Comparison of ENCODE assay signal across 14 cellular contexts in genomic region chr17:59695943-59696681, GRCh38. TPM values are rescaled to one million over a fixed set of nuclear protein-coding genes. Genes with fewer than 3 reads are reported as not detected.
A peak's percentile ranks its signal among the peaks of the same experiment; 100 is the strongest.
DNase-seq lines count a peak whose midpoint lies in the region; ATAC-seq, FAIRE-seq and TF ChIP-seq lines count a peak whose summit lies in the region.
"Had no signal": no experiment of that assay in that cellular context is flagged by ENCODE, and none has a peak within 500 bp of the region (broad histone marks: within the 10 kb centered on the region; RNA-seq: fewer than 3 reads in every experiment).

No MANE protein-coding gene starts in this region.

- in situ Hi-C loops in HepG2 (cut with HindIII; ENCODE audit: extremely low pct_ligation_motif_present, low pct_unique_long_range_greater_than_20kb), result no loop called here

- H3K36me3 Mint-ChIP-seq in CD4-positive, CD25-positive, alpha-beta regulatory T cell, result peaks cover 45% of the 10 kb centered on the region
- H3K36me3 Mint-ChIP-seq in activated naive CD8-positive, alpha-beta T cell treated with anti-CD3 and anti-CD28 coated beads, Interleukin-2, amount 50 U/mL, for 24 hours (ENCODE audit: low read depth), result peaks cover 70% of the 10 kb centered on the region

- no TSS peak for BruUV-seq in HCT116 (replicated peaks; lab: Mats Ljungman, UMichigan)
- TSS peak; percentile 4 for BruUV-seq in HepG2 (replicated peaks; lab: Mats Ljungman, UMichigan)

- H4K20me1 ChIP-seq in HCT116 (ENCODE audit: insufficient read depth), result peaks cover 73% of the 10 kb centered on the region
- peaks cover 49% of the 10 kb centered on the region for H4K20me1 ChIP-seq in HepG2 (ENCODE audit: insufficient read depth, low read length)

- H3K79me2 ChIP-seq in HCT116 (ENCODE audit: insufficient read depth, low read length), result peaks cover 90% of the 10 kb centered on the region
- peaks cover 53% of the 10 kb centered on the region for H3K79me2 ChIP-seq in HepG2 (ENCODE audit: insufficient read depth, low read length)

- no peaks in the 10 kb centered on the region for H3K27me3 Mint-ChIP-seq in CD4-positive, CD25-positive, alpha-beta regulatory T cell
- H3K27me3 Mint-ChIP-seq in activated naive CD8-positive, alpha-beta T cell treated with anti-CD3 and anti-CD28 coated beads, Interleukin-2, amount 50 U/mL, for 24 hours, result no peaks in the 10 kb centered on the region

- H3K27ac Mint-ChIP-seq in CD4-positive, CD25-positive, alpha-beta regulatory T cell, result peak overlapping the region in 2 of 3 donors; percentile 26 to 35
- H3K27ac Mint-ChIP-seq in activated naive CD8-positive, alpha-beta T cell treated with anti-CD3 and anti-CD28 coated beads, Interleukin-2, amount 50 U/mL, for 24 hours, result peak overlapping the region; percentile 27

- no peaks in the 10 kb centered on the region for H3K9me3 Mint-ChIP-seq in CD4-positive, CD25-positive, alpha-beta regulatory T cell
- no peaks in the 10 kb centered on the region for H3K9me3 Mint-ChIP-seq in activated naive CD8-positive, alpha-beta T cell treated with anti-CD3 and anti-CD28 coated beads, Interleukin-2, amount 50 U/mL, for 24 hours

- RAD21 ChIA-PET in HCT116 (lab: Charles Lee; ENCODE audit: low non-redundant PET in 1 of 2, low total read pairs in 2 of 2, uncharacterized antibody in 2 of 2, unreplicated experiment in 2 of 2), result no interaction called here

- no peak overlapping the region for H3K27ac ChIP-seq in CD4-positive, CD25-positive, alpha-beta regulatory T cell (ENCODE audit: insufficient read depth, low read length, poor library complexity, severe bottlenecking)
- H3K27ac ChIP-seq in HCT116 (ENCODE audit: low read depth, low read length), result no peak overlapping the region
- no peak overlapping the region for H3K27ac ChIP-seq in HepG2 (ENCODE audit: extremely low read length, insufficient read depth, low read length)
- H3K27ac ChIP-seq in coronary artery, result no peak overlapping the region
- H3K27ac ChIP-seq: testis had no signal

- H3K9me3 ChIP-seq in CD4-positive, CD25-positive, alpha-beta regulatory T cell (ENCODE audit: control insufficient read depth in 2 of 2, low read length in 2 of 2), result no peaks in the 10 kb centered on the region
- no peaks in the 10 kb centered on the region for H3K9me3 ChIP-seq in HCT116 (ENCODE audit: control insufficient read depth in 1 of 2, insufficient read depth in 1 of 2, low read depth in 1 of 2, low read length in 2 of 2)
- H3K9me3 ChIP-seq in HepG2 (ENCODE audit: low read length), result no peaks in the 10 kb centered on the region
- H3K9me3 ChIP-seq: testis had no signal

- CTCF ChIA-PET in HCT116 (lab: Charles Lee), result no interaction called here
- CTCF ChIA-PET in HepG2 (lab: Yijun Ruan, JAX; ENCODE audit: low intra/inter-chr PET ratio, low total read pairs), result no interaction called here

- no peaks in the 10 kb centered on the region for H3K9me2 ChIP-seq in HCT116 (ENCODE audit: insufficient read depth)

- FAIRE-seq in HepG2 (lab: Jason Lieb, UNC), result no peak
- FAIRE-seq: bronchial epithelial cell had no signal

- TF ChIP-seq CTCF in HCT116 (IDR thresholded peaks at IDR 0.05 in 2 of 3, conservative IDR thresholded peaks at IDR 0.05 in 1 of 3; ENCODE audit: borderline replicate concordance in 1 of 3, insufficient read depth in 1 of 3, low read depth in 2 of 3, low read length in 2 of 3), result no peak
- TF ChIP-seq CTCF in HepG2 (CRISPR knock-in tag; IDR thresholded peaks at IDR 0.05), result no peak
- no peak for TF ChIP-seq CTCF in coronary artery (IDR thresholded peaks at IDR 0.05)

- POLR2A ChIA-PET in HCT116 (lab: Charles Lee) (no interaction called here), HepG2 (lab: Yijun Ruan, JAX) (interaction anchor here (1.6 kb wide), 1 partner anchor 11 kb away, joined by 6 read pairs; the partner anchor contains the start of genes PTRH2 and VMP1)

- TF ChIP-seq EP300 in HepG2 (IDR thresholded peaks at IDR 0.05; ENCODE audit: low read depth in 2 of 2, low read length in 2 of 2) (no peak), HepG2 (CRISPR knock-in tag; IDR thresholded peaks at IDR 0.05; ENCODE audit: borderline replicate concordance) (no peak)

- H3K9ac ChIP-seq in HCT116 (ENCODE audit: low read length) (no peak overlapping the region), HepG2 (ENCODE audit: insufficient read depth, low read depth, low read length) (no peak overlapping the region)

- no peak overlapping the region for H3K4me3 Mint-ChIP-seq in CD4-positive, CD25-positive, alpha-beta regulatory T cell
- no peak overlapping the region for H3K4me3 Mint-ChIP-seq in activated naive CD8-positive, alpha-beta T cell treated with anti-CD3 and anti-CD28 coated beads, Interleukin-2, amount 50 U/mL, for 24 hours

- H3K4me3 ChIP-seq in CD4-positive, CD25-positive, alpha-beta regulatory T cell (ENCODE audit: low read depth, low read length), result no peak overlapping the region
- no peak overlapping the region for H3K4me3 ChIP-seq in HCT116 (replicated peaks in 1 of 2; ENCODE audit: low read depth in 1 of 2, low read length in 2 of 2)
- H3K4me3 ChIP-seq in HepG2 (replicated peaks in 1 of 3; ENCODE audit: insufficient read depth in 1 of 3, low read depth in 2 of 3, low read length in 3 of 3), result no peak overlapping the region
- H3K4me3 ChIP-seq in coronary artery, result no peak overlapping the region
- H3K4me3 ChIP-seq: testis had no signal

- WGBS in HepG2 (ENCODE audit: low lambda C conversion rate), result 75% methylated on average over 3 of the region's 3 CpGs

- H3K4me1 Mint-ChIP-seq in CD4-positive, CD25-positive, alpha-beta regulatory T cell, result peaks cover 10 to 43% (median 35%) of the 10 kb centered on the region in 4 donors
- peaks cover 44% of the 10 kb centered on the region for H3K4me1 Mint-ChIP-seq in activated naive CD8-positive, alpha-beta T cell treated with anti-CD3 and anti-CD28 coated beads, Interleukin-2, amount 50 U/mL, for 24 hours

- TF ChIP-seq RAD21 in HCT116 (IDR thresholded peaks at IDR 0.05; ENCODE audit: low read depth) (no peak), HepG2 (CRISPR knock-in tag; IDR thresholded peaks at IDR 0.05) (no peak)

- peaks cover 72% of the 10 kb centered on the region for H3K36me3 ChIP-seq in CD4-positive, CD25-positive, alpha-beta regulatory T cell (ENCODE audit: control insufficient read depth, insufficient read depth, low read length)
- peaks cover 59 to 81% of the 10 kb centered on the region in 2 experiments for H3K36me3 ChIP-seq in HCT116 (ENCODE audit: control insufficient read depth in 1 of 2, insufficient read depth in 2 of 2, low read length in 2 of 2)
- H3K36me3 ChIP-seq in HepG2 (replicated peaks in 1 of 2; ENCODE audit: control insufficient read depth in 1 of 2, insufficient read depth in 2 of 2, low read length in 2 of 2), result peaks cover 29 to 73% of the 10 kb centered on the region in 2 experiments

- H3K4me1 ChIP-seq in CD4-positive, CD25-positive, alpha-beta regulatory T cell (ENCODE audit: control insufficient read depth, insufficient read depth, low read length, poor library complexity, severe bottlenecking), result no peaks in the 10 kb centered on the region
- no peaks in the 10 kb centered on the region for H3K4me1 ChIP-seq in HCT116 (ENCODE audit: control insufficient read depth in 1 of 2, insufficient read depth in 2 of 2, low read length in 2 of 2)
- H3K4me1 ChIP-seq in HepG2 (ENCODE audit: insufficient read depth, low read length), result peaks cover 58% of the 10 kb centered on the region
- H3K4me1 ChIP-seq: testis had no signal

- no peaks in the 10 kb centered on the region for H3K27me3 ChIP-seq in CD4-positive, CD25-positive, alpha-beta regulatory T cell (ENCODE audit: control insufficient read depth, insufficient read depth, low read length)
- H3K27me3 ChIP-seq in HCT116 (ENCODE audit: insufficient read depth, low read length), result no peaks in the 10 kb centered on the region
- no peaks in the 10 kb centered on the region for H3K27me3 ChIP-seq in HepG2 (ENCODE audit: control insufficient read depth in 1 of 2, insufficient read depth in 2 of 2, low read length in 2 of 2)
- H3K27me3 ChIP-seq: testis had no signal

- H3K4me2 ChIP-seq in HCT116 (ENCODE audit: low read length), result no peak overlapping the region
- H3K4me2 ChIP-seq in HepG2 (ENCODE audit: low read depth, low read length), result no peak overlapping the region

- TF ChIP-seq POLR2A in HCT116 (IDR thresholded peaks at IDR 0.05; ENCODE audit: borderline replicate concordance, extremely low read depth, insufficient read depth, insufficient read length), result no peak
- TF ChIP-seq POLR2A in HepG2 (IDR thresholded peaks at IDR 0.05; ENCODE audit: insufficient read depth in 1 of 2, low read depth in 2 of 2, low read length in 2 of 2), result 0 out of 4 replicates have a peak, but pooled peaks have one; percentile 6 to 14

- ATAC-seq in CD4-positive, CD25-positive, alpha-beta regulatory T cell (ENCODE audit: low read depth in 2 of 2), result no peak
- ATAC-seq in HCT116 (peak; percentile 35), HepG2 (no peak), GM21825 (IDR thresholded peaks at IDR 0.05; ENCODE audit: unreplicated experiment) (no peak)
- ATAC-seq in activated naive CD8-positive, alpha-beta T cell treated with anti-CD3 and anti-CD28 coated beads, Interleukin-2, amount 50 U/mL, for 24 hours, result no peak
- ATAC-seq: right cardiac atrium, Right ventricle myocardium inferior had no signal

- no peak for DNase-seq in CD4-positive, CD25-positive, alpha-beta regulatory T cell
- no peak for DNase-seq in HCT116 (ENCODE audit: low read depth, low spot score)
- DNase-seq in activated naive CD8-positive, alpha-beta T cell treated with anti-CD3 and anti-CD28 coated beads, Interleukin-2, amount 50 U/mL, for 24 hours, result no peak
- DNase-seq in HepG2 (ENCODE audit: low spot score), result no peak
- no peak for DNase-seq in cerebellar cortex (ENCODE audit: low spot score)
- DNase-seq in hippocampal formation (lab: John Stamatoyannopoulos, UW), result no peak
- DNase-seq in coronary artery (ENCODE audit: low spot score), result no peak
- DNase-seq: COR-L47, NCI-H510A, right cardiac atrium, testis had no signal

- intact Hi-C loops in HCT116 (cut with micrococcal nuclease) (no loop called here), HepG2 (cut with micrococcal nuclease; ENCODE audit: unreplicated experiment) (no loop called here)

- H2AFZ ChIP-seq in HCT116 (ENCODE audit: low read depth, low read length, poor library complexity, severe bottlenecking) (no peak overlapping the region), HepG2 (ENCODE audit: low read length) (no peak overlapping the region)

RNA-seq across cellular contexts. Expression of gene PTRH2, which starts 11.1 kb away (rescaled TPM):
- 8.4 TPM for total RNA-seq in CD4-positive, CD25-positive, alpha-beta regulatory T cell
- polyA plus RNA-seq in CD4-positive, CD25-positive, alpha-beta regulatory T cell, result 10 to 100 TPM; 16.2 to 23.2 (median 21.4) TPM
- total RNA-seq in HCT116 (2021; ENCODE audit: unreplicated experiment) (59.6 TPM), HepG2 (2016; rRNA removed; fragmentation: Illumina TruSeq; extraction: Trizol) (48.7 and 67.7 TPM in 2 replicates)
- polyA plus RNA-seq in HCT116 (2012), result 66.3 and 70.0 TPM in 2 replicates
- total RNA-seq in HepG2 (2016; cell fraction: cytosol; rRNA removed; fragmentation: Illumina TruSeq; extraction: Trizol; ENCODE audit: low read depth), result 24.5 and 30.9 TPM in 2 replicates
- 43.2 and 68.2 TPM in 2 replicates for total RNA-seq in HepG2 (2016; cell fraction: insoluble cytoplasmic fraction; rRNA removed; fragmentation: Illumina TruSeq; extraction: Trizol)
- 26.1 and 28.8 TPM in 2 replicates for total RNA-seq in HepG2 (2016; cell fraction: membrane; rRNA removed; fragmentation: Illumina TruSeq; extraction: Trizol)
- total RNA-seq in HepG2 (2016; cell fraction: nucleus; rRNA removed; fragmentation: Illumina TruSeq; extraction: Trizol), result 57.2 and 59.6 TPM in 2 replicates
- 73.6 and 83.3 TPM in 2 replicates for polyA plus RNA-seq in HepG2 (2011; rRNA removed)
- 52.4 and 80.1 TPM in 2 replicates for polyA plus RNA-seq in HepG2 (2011; cell fraction: cytosol; rRNA removed)
- polyA plus RNA-seq in HepG2 (2011; cell fraction: nucleus; rRNA removed), result 24.3 and 32.5 TPM in 2 replicates
- 61.8 and 70.1 TPM in 2 replicates for polyA plus RNA-seq in HepG2 (2012)
- 19.3 and 20.0 TPM in 2 replicates for polyA plus RNA-seq in HepG2 (2016; cell fraction: cytosol; fragmentation: Illumina TruSeq; extraction: Trizol; ENCODE audit: low read depth)
- 49.4 and 52.0 TPM in 2 replicates for polyA plus RNA-seq in HepG2 (2016; cell fraction: insoluble cytoplasmic fraction; fragmentation: Illumina TruSeq; extraction: Trizol; ENCODE audit: low read depth)
- polyA plus RNA-seq in HepG2 (2016; cell fraction: membrane; fragmentation: Illumina TruSeq; extraction: Trizol; ENCODE audit: low read depth), result 19.4 and 21.2 TPM in 2 replicates
- polyA plus RNA-seq in HepG2 (2016; cell fraction: nucleus; fragmentation: Illumina TruSeq; extraction: Trizol; ENCODE audit: insufficient read depth, low read depth), result 111 and 117 TPM in 2 replicates
- polyA minus RNA-seq in HepG2 (2011; rRNA and poly(A)+ RNA removed; ENCODE audit: low replicate concordance), result 40.8 and 45.5 TPM in 2 replicates
- 17.2 and 20.3 TPM in 2 replicates for polyA minus RNA-seq in HepG2 (2011; cell fraction: cytosol; rRNA and poly(A)+ RNA removed)
- 31.4 and 37.7 TPM in 2 replicates for polyA minus RNA-seq in HepG2 (2011; cell fraction: nucleus; rRNA and poly(A)+ RNA removed)

RNA-seq across cellular contexts. Expression of gene VMP1, which starts 11.3 kb away (rescaled TPM):
- total RNA-seq in CD4-positive, CD25-positive, alpha-beta regulatory T cell, result 238 TPM
- 10 to 100 TPM; 50.3 to 84.2 (median 65.6) TPM for polyA plus RNA-seq in CD4-positive, CD25-positive, alpha-beta regulatory T cell
- 366 TPM for total RNA-seq in HCT116 (2021; ENCODE audit: unreplicated experiment)
- polyA plus RNA-seq in HCT116 (2012), result 92.7 and 130 TPM in 2 replicates
- total RNA-seq in HepG2 (2016; rRNA removed; fragmentation: Illumina TruSeq; extraction: Trizol), result 80.3 and 186 TPM in 2 replicates
- 81.7 and 81.9 TPM in 2 replicates for total RNA-seq in HepG2 (2016; cell fraction: cytosol; rRNA removed; fragmentation: Illumina TruSeq; extraction: Trizol; ENCODE audit: low read depth)
- 87.6 and 200 TPM in 2 replicates for total RNA-seq in HepG2 (2016; cell fraction: insoluble cytoplasmic fraction; rRNA removed; fragmentation: Illumina TruSeq; extraction: Trizol)
- 64.7 and 72.7 TPM in 2 replicates for total RNA-seq in HepG2 (2016; cell fraction: membrane; rRNA removed; fragmentation: Illumina TruSeq; extraction: Trizol)
- 414 and 436 TPM in 2 replicates for total RNA-seq in HepG2 (2016; cell fraction: nucleus; rRNA removed; fragmentation: Illumina TruSeq; extraction: Trizol)
- 262 and 271 TPM in 2 replicates for polyA plus RNA-seq in HepG2 (2011; rRNA removed)
- polyA plus RNA-seq in HepG2 (2011; cell fraction: cytosol; rRNA removed), result 66.8 and 107 TPM in 2 replicates
- polyA plus RNA-seq in HepG2 (2011; cell fraction: nucleus; rRNA removed), result 244 and 352 TPM in 2 replicates
- 151 and 169 TPM in 2 replicates for polyA plus RNA-seq in HepG2 (2012)
- polyA plus RNA-seq in HepG2 (2016; cell fraction: cytosol; fragmentation: Illumina TruSeq; extraction: Trizol; ENCODE audit: low read depth), result 21.0 and 21.9 TPM in 2 replicates
- polyA plus RNA-seq in HepG2 (2016; cell fraction: insoluble cytoplasmic fraction; fragmentation: Illumina TruSeq; extraction: Trizol; ENCODE audit: low read depth), result 78.4 and 81.5 TPM in 2 replicates
- polyA plus RNA-seq in HepG2 (2016; cell fraction: membrane; fragmentation: Illumina TruSeq; extraction: Trizol; ENCODE audit: low read depth), result 34.4 and 38.6 TPM in 2 replicates
- polyA plus RNA-seq in HepG2 (2016; cell fraction: nucleus; fragmentation: Illumina TruSeq; extraction: Trizol; ENCODE audit: insufficient read depth, low read depth), result 277 and 292 TPM in 2 replicates
- 294 and 406 TPM in 2 replicates for polyA minus RNA-seq in HepG2 (2011; rRNA and poly(A)+ RNA removed; ENCODE audit: low replicate concordance)
- polyA minus RNA-seq in HepG2 (2011; cell fraction: cytosol; rRNA and poly(A)+ RNA removed), result 134 and 182 TPM in 2 replicates
- polyA minus RNA-seq in HepG2 (2011; cell fraction: nucleus; rRNA and poly(A)+ RNA removed), result 788 and 1,143 TPM in 2 replicates
